9 cellular contexts compared by ENCODE assay signal in genomic region chr18:26460449-26461091, GRCh38.
DNase-seq lines count a peak whose midpoint lies in the region; ATAC-seq, FAIRE-seq and TF ChIP-seq lines count a peak whose summit lies in the region.
"Had no signal": no experiment of that assay in that cellular context is flagged by ENCODE, and none has a peak within 500 bp of the region (broad histone marks: within the 10 kb centered on the region; RNA-seq: fewer than 3 reads in every experiment).

No MANE protein-coding gene starts in this region.

- no peaks in the 10 kb centered on the region for H3K9me3 ChIP-seq in colonic mucosa
- H3K9me3 ChIP-seq: neutrophil had no signal

- H3K4me1 ChIP-seq in colonic mucosa = no peaks in the 10 kb centered on the region

- no peak overlapping the region for H3K9ac ChIP-seq in colonic mucosa (ENCODE audit: low read depth in 2 of 2, low read length in 2 of 2)

- ATAC-seq in GM18870 (IDR thresholded peaks at IDR 0.05; ENCODE audit: unreplicated experiment) (peak; percentile 84), HG02852 (IDR thresholded peaks at IDR 0.05; ENCODE audit: unreplicated experiment) (peak; percentile 66)

- H3K27me3 ChIP-seq in colonic mucosa = no peaks in the 10 kb centered on the region
- H3K27me3 ChIP-seq: neutrophil had no signal

- H3K4me3 ChIP-seq in colonic mucosa = no peak overlapping the region

- H3K27ac ChIP-seq in colonic mucosa = no peak overlapping the region
- H3K27ac ChIP-seq: neutrophil had no signal

- intact Hi-C loops in colonic mucosa (cut with DNase I) = no loop called here

- FAIRE-seq in islet of Langerhans (lab: Jason Lieb, UNC) = peak; percentile 86

- TF ChIP-seq CTCF in colonic mucosa (IDR thresholded peaks at IDR 0.05) = no peak

- H3K36me3 ChIP-seq in colonic mucosa = no peaks in the 10 kb centered on the region
- H3K36me3 ChIP-seq: neutrophil had no signal

- DNase-seq in NCI-H2196 treated with DMSO at 0.1 percent for 48 hours (lab: John Stamatoyannopoulos, UW; ENCODE audit: unreplicated experiment) (peak; percentile 92), HuH-7.5 (ENCODE audit: low spot score) (no peak), RKO (ENCODE audit: low spot score) (no peak), colonic mucosa (no peak), amniotic stem cell (lab: John Stamatoyannopoulos, UW) (no peak)
